10 cellular contexts compared by ENCODE assay signal in the genomic region with DNA sequence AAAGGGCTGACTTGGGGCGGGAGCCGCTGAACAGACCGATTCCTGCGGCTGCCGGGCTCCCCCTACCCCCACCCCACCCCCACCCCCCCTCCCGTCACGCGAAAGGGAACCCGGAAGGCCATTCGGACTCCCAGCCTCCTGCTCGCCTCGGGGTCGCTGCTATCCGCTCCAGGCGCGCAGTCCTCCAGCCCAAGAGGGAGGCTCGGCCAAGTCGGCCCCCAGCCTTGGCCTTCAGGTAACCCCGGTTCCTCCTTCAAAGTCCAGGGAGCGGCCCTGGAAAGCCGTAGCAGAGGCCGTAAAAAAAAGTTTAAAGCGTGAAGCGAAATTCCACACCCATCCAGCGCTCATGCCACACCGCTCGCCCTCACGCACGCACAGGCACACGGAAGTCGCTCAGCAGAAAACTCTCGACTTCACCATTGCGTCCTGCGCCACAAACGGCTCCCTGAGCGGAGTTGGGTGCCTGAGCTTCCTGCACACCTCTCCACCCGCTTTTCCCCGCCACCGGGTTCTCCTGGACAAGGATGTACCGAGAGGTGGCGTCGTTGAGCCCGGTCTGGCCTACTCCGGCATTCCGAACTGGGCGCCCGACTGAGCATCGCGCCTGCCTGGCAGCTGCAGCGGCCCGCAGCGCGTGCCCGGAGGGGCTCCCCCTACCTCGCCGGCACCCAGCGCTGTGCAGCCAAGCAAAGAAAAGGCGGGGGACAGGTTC. TPM values are rescaled to one million over a fixed set of nuclear protein-coding genes. Genes with fewer than 3 reads are reported as not detected.
DNase-seq lines count a peak whose midpoint lies in the region; ATAC-seq and TF ChIP-seq lines count a peak whose summit lies in the region.
"Had no signal": no experiment of that assay in that cellular context is flagged by ENCODE, and none has a peak within 500 bp of the region (broad histone marks: within the 10 kb centered on the region; RNA-seq: fewer than 3 reads in every experiment).

No MANE protein-coding gene starts in this region.

- H3K4me3 Mint-ChIP-seq in brain: peak overlapping the region; percentile 86 to 90 (median 89)
- H3K4me3 Mint-ChIP-seq: activated B cell treated with CpG ODN at 0.5 μM for 24 hours had no signal

- TF ChIP-seq EP300 in transverse colon (IDR thresholded peaks at IDR 0.05; ENCODE audit: low read depth): no peak

- peaks cover 46% of the 10 kb centered on the region for H3K4me1 Mint-ChIP-seq in brain

- no peak for ATAC-seq in HG03139 (IDR thresholded peaks at IDR 0.05; ENCODE audit: unreplicated experiment)
- no peak for ATAC-seq in HG03469 (IDR thresholded peaks at IDR 0.05; ENCODE audit: unreplicated experiment)

- TF ChIP-seq POLR2A in transverse colon (IDR thresholded peaks at IDR 0.05): no peak

- no peaks in the 10 kb centered on the region for H3K9me3 ChIP-seq in transverse colon

- H3K4me1 ChIP-seq in transverse colon: peaks cover 0 to 16% (median 2%) of the 10 kb centered on the region in 4 donors

- TF ChIP-seq CTCF in brain (conservative IDR thresholded peaks at IDR 0.05) (peak; percentile 53 to 84), kidney epithelial cell (IDR thresholded peaks at IDR 0.05; ENCODE audit: insufficient read depth, low read length, poor library complexity, severe bottlenecking) (peak; percentile 82), transverse colon (IDR thresholded peaks at IDR 0.05) (peak in 2 of 5 experiments; percentile 15 to 20)

- WGBS in transverse colon (ENCODE audit: low coverage in 1 of 2), 2 donors: 14% methylated on average over 49 of the region's 58 CpGs; no CpG with 5 or more reads in 1 of the 2 donors

- peaks cover 16% of the 10 kb centered on the region for H3K27me3 ChIP-seq in kidney epithelial cell (ENCODE audit: control insufficient read depth, insufficient read depth, low read length)
- H3K27me3 ChIP-seq in transverse colon: peaks cover 68% of the 10 kb centered on the region

- peak; percentile 20 to 34 (median 23) for DNase-seq in stimulated activated CD4-positive, alpha-beta T cell treated with anti-CD3 and anti-CD28 coated beads, Interleukin-12 subunit alpha, Interleukin-12 subunit beta, amount 100 ng/mL, for 48 hours (ENCODE audit: low read depth in 2 of 3, low spot score in 1 of 3)
- DNase-seq in stimulated activated CD4-positive, alpha-beta T cell treated with anti-CD3 and anti-CD28 coated beads, Interleukin-4, amount 100 ng/mL, for 1 hour: no peak
- DNase-seq in kidney epithelial cell (ENCODE audit: low read depth) (no peak), transverse colon (no peak), activated gamma-delta T cell (lab: John Stamatoyannopoulos, UW) (no peak)
- DNase-seq: activated B cell treated with CpG ODN at 0.5 μM for 24 hours had no signal

- intact Hi-C loops in transverse colon (cut with DNase I; ENCODE audit: low total_unique reads): no loop called here

- H3K9me3 Mint-ChIP-seq in brain: peaks cover 0 to 4% (median 0%) of the 10 kb centered on the region in 5 experiments
- H3K9me3 Mint-ChIP-seq: activated B cell treated with CpG ODN at 0.5 μM for 24 hours had no signal

- H3K36me3 ChIP-seq in kidney epithelial cell (ENCODE audit: control insufficient read depth, insufficient read depth, low read length) (no peaks in the 10 kb centered on the region), transverse colon (no peaks in the 10 kb centered on the region)

- peaks cover 75% of the 10 kb centered on the region for H3K27me3 Mint-ChIP-seq in brain

- no peak overlapping the region for H3K27ac ChIP-seq in transverse colon

- no peaks in the 10 kb centered on the region for H3K36me3 Mint-ChIP-seq in brain

- in situ Hi-C loops in transverse colon (cut with MboI; ENCODE audit: low pct_ligation_motif_present in 1 of 4, low pct_unique_long_range_greater_than_20kb in 1 of 4, low sequenced_read_pairs in 3 of 4): no loop called here

- H3K4me3 ChIP-seq in kidney epithelial cell (ENCODE audit: low read depth, low read length): peak overlapping the region; percentile 48
- H3K4me3 ChIP-seq in transverse colon: peak overlapping the region in 3 of 4 donors; percentile 11 to 28 (median 14)

- H3K27ac Mint-ChIP-seq in brain: peak overlapping the region in 3 of 5 experiments; percentile 45 to 86 (median 56)
- H3K27ac Mint-ChIP-seq: activated B cell treated with CpG ODN at 0.5 μM for 24 hours had no signal

RNA-seq across cellular contexts. Expression of a gene that starts 1.4 kb away (rescaled TPM):
- 0.88 TPM for polyA plus RNA-seq in brain (ENCODE audit: insufficient read depth, low read depth, low replicate concordance)
- total RNA-seq in kidney epithelial cell (0.96 and 1.2 TPM in 2 replicates), transverse colon (under 1 TPM in 2 of 4 donors, not detected in 2; 0.14 to 0.32 TPM)
- total RNA-seq: activated B cell treated with CpG ODN at 0.5 μM for 24 hours, pulmonary artery endothelial cell had no signal

Comparison
In these comparisons a context has a peak if more than half of its experiments do, and no peak if none do; other contexts are left out.
1. DNase-seq: peak in stimulated activated CD4-positive, alpha-beta T cell treated with anti-CD3 and anti-CD28 coated beads, Interleukin-12 subunit alpha, Interleukin-12 subunit beta, amount 100 ng/mL, for 48 hours (3 of 3); none in stimulated activated CD4-positive, alpha-beta T cell treated with anti-CD3 and anti-CD28 coated beads, Interleukin-4, amount 100 ng/mL, for 1 hour (single experiment), kidney epithelial cell (single experiment), transverse colon (single experiment) and activated gamma-delta T cell (single experiment).